15 cellular contexts compared by ENCODE assay signal in genomic region chr6:42604150-42604549, GRCh38.
"Had no signal": no experiment of that assay in that cellular context is flagged by ENCODE, and none has a peak within 500 bp of the region (broad histone marks: within the 10 kb centered on the region; RNA-seq: fewer than 3 reads in every experiment).

No MANE protein-coding gene starts in this region.

- H3K9me3 ChIP-seq: heart right ventricle had no signal

- H3K9me3 Mint-ChIP-seq: naive thymus-derived CD4-positive, alpha-beta T cell; nephron progenitor cell had no signal

- H3K27ac ChIP-seq: dorsolateral prefrontal cortex, heart right ventricle had no signal

- H3K27me3 Mint-ChIP-seq: naive thymus-derived CD4-positive, alpha-beta T cell had no signal

- H3K4me3 Mint-ChIP-seq: naive thymus-derived CD4-positive, alpha-beta T cell; nephron progenitor cell had no signal

- H3K4me3 ChIP-seq: dorsolateral prefrontal cortex, heart right ventricle had no signal

- ATAC-seq: heart right ventricle; left lobe of liver; naive thymus-derived CD4-positive, alpha-beta T cell; right cardiac atrium had no signal

- DNase-seq: cortex of kidney; dorsolateral prefrontal cortex; effector CD8-positive, alpha-beta T cell; heart right ventricle; hypothalamus; islet precursor cell; mammary epithelial cell; naive thymus-derived CD4-positive, alpha-beta T cell; nephron progenitor cell; right cardiac atrium; small intestine; stimulated activated CD4-positive, alpha-beta T cell treated with anti-CD3 and anti-CD28 coated beads, Interleukin-12 subunit alpha, Interleukin-12 subunit beta, amount 100 ng/mL, for 4 hours; stimulated activated naive CD4-positive, alpha-beta T cell treated with Interleukin-2 at 50 U/mL for 16 hours; trophoblast cell had no signal

- H3K27me3 ChIP-seq: dorsolateral prefrontal cortex, heart right ventricle had no signal

- H3K27ac Mint-ChIP-seq: nephron progenitor cell had no signal

- H3K4me1 Mint-ChIP-seq: nephron progenitor cell had no signal
